ENCODE assay signal across 25 cellular contexts in the genomic region with DNA sequence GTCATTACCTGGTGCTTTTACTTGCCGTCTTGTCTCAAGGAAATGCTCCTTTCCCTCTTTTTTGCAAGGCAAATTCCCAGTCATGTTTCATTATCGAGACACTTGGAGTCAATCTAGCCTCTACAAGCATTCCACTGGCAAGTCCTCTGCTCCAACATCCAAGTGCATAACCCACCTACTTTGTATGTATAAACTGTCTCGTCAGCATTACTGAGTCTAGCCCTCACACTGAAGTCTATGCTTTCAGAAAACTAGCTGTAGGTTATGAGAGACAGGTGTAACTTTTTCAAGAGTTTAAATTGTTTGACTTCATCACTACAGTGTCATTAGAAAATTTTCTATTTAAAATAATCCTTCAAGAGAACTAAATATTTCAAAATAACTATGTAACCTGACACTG.
DNase-seq lines count a peak whose midpoint lies in the region; ATAC-seq, FAIRE-seq and TF ChIP-seq lines count a peak whose summit lies in the region.
"Had no signal": no experiment of that assay in that cellular context is flagged by ENCODE, and none has a peak within 500 bp of the region (broad histone marks: within the 10 kb centered on the region; RNA-seq: fewer than 3 reads in every experiment).

No MANE protein-coding gene starts in this region.

- H3K9me3 ChIP-seq in A549 = no peaks in the 10 kb centered on the region
- H3K9me3 ChIP-seq: BLaER1 treated with 17β-estradiol and CSF1 and Interleukin-3, amounts not matched to agents 10 nM and 100 nM had no signal

- H3K4me3 ChIP-seq in A549 (no peak overlapping the region), bronchial epithelial cell (ENCODE audit: low read depth, low read length) (no peak overlapping the region)
- H3K4me3 ChIP-seq: BLaER1 treated with 17β-estradiol and CSF1 and Interleukin-3, amounts not matched to agents 10 nM and 100 nM; SK-N-MC had no signal

- no peak overlapping the region for H3K4me2 ChIP-seq in A549
- H3K4me2 ChIP-seq: BLaER1 treated with 17β-estradiol and CSF1 and Interleukin-3, amounts not matched to agents 10 nM and 100 nM had no signal

- WGBS in A549 (ENCODE audit: missing lambda C conversion rate) = 94% methylated on average over 3 of the region's 3 CpGs

- H3K4me1 Mint-ChIP-seq in nephron progenitor cell = peaks cover 44% of the 10 kb centered on the region

- no peaks in the 10 kb centered on the region for H3K27me3 Mint-ChIP-seq in nephron progenitor cell (ENCODE audit: low read depth, poor library complexity)
- H3K27me3 Mint-ChIP-seq: CD4-positive, alpha-beta T cell had no signal

- no peak overlapping the region for H3K4me3 Mint-ChIP-seq in nephron progenitor cell
- H3K4me3 Mint-ChIP-seq: CD4-positive, alpha-beta T cell had no signal

- H3K36me3 ChIP-seq in bronchial epithelial cell (ENCODE audit: control insufficient read depth, insufficient read depth, low read length) = no peaks in the 10 kb centered on the region

- H3K9me3 Mint-ChIP-seq in nephron progenitor cell = no peaks in the 10 kb centered on the region
- H3K9me3 Mint-ChIP-seq: CD4-positive, alpha-beta T cell had no signal

- FAIRE-seq in A549 (lab: Jason Lieb, UNC) = no peak
- peak; percentile 70 for FAIRE-seq in bronchial epithelial cell (lab: Jason Lieb, UNC)
- FAIRE-seq: A204.1, RCC 7860 had no signal

- TF ChIP-seq RAD21 in A549 (conservative IDR thresholded peaks at IDR 0.05 in 1 of 2, IDR thresholded peaks at IDR 0.05 in 1 of 2) = no peak

- H3K4me1 ChIP-seq in A549 = 0 out of 3 replicates have a peak, but pooled peaks cover 6% of the 10 kb centered on the region

- ATAC-seq in A549 = no peak
- ATAC-seq in HG03135 (IDR thresholded peaks at IDR 0.05; ENCODE audit: unreplicated experiment) = no peak

- no peaks in the 10 kb centered on the region for H3K27me3 ChIP-seq in bronchial epithelial cell (ENCODE audit: control insufficient read depth, insufficient read depth, low read length)
- H3K27me3 ChIP-seq: BLaER1 treated with 17β-estradiol and CSF1 and Interleukin-3, amounts not matched to agents 10 nM and 100 nM had no signal

- H3K27ac ChIP-seq in A549 = no peak overlapping the region
- H3K27ac ChIP-seq: BLaER1 treated with 17β-estradiol and CSF1 and Interleukin-3, amounts not matched to agents 10 nM and 100 nM; HL-60; SK-N-MC had no signal

- TF ChIP-seq CTCF in A549 (IDR thresholded peaks at IDR 0.05) = no peak
- no peak for TF ChIP-seq CTCF in bronchial epithelial cell (IDR thresholded peaks at IDR 0.05; ENCODE audit: insufficient read depth, low read length, severe bottlenecking)
- no peak for TF ChIP-seq CTCF in nephron progenitor cell (IDR thresholded peaks at IDR 0.05)

- peaks cover 63% of the 10 kb centered on the region for H3K36me3 Mint-ChIP-seq in nephron progenitor cell (ENCODE audit: low read depth)

- H3K27ac Mint-ChIP-seq in nephron progenitor cell = peak overlapping the region; percentile 6
- H3K27ac Mint-ChIP-seq: CD4-positive, alpha-beta T cell had no signal

- no peak for TF ChIP-seq POLR2A in A549 (IDR thresholded peaks at IDR 0.05; ENCODE audit: low read length)

- TF ChIP-seq EP300 in A549 (IDR thresholded peaks at IDR 0.05) = no peak

- POLR2A ChIA-PET in A549 (lab: Yijun Ruan, JAX) = no interaction called here

- DNase-seq in A549 (ENCODE audit: low read depth in 1 of 2, low spot score in 1 of 2) = no peak
- peak; percentile 100 for DNase-seq in NCI-H526 treated with DMSO at 0.1 percent for 48 hours (lab: John Stamatoyannopoulos, UW)
- no peak for DNase-seq in bronchial epithelial cell (ENCODE audit: low read depth)
- DNase-seq in nephron progenitor cell = no peak
- DNase-seq in NCI-H1092 treated with DMSO at 0.1 percent for 48 hours (lab: John Stamatoyannopoulos, UW) = no peak
- DNase-seq in stimulated activated CD8-positive, alpha-beta memory T cell treated with anti-CD3 and anti-CD28 coated beads, Interleukin-4, amount 100 ng/mL, for 48 hours = no peak
- DNase-seq: AML-193; CD4-positive, alpha-beta T cell; GOT3; HCEC 1CT; Kasumi-1; MV-4-11; NCI-H1105 treated with DMSO at 0.1 percent for 48 hours; NCI-H146; NCI-H2029; NCI-H226; NCI-H510A treated with DMSO at 0.1 percent for 48 hours; NCI-H774; SIG-M5 had no signal

- CTCF ChIA-PET in A549 (lab: Yijun Ruan, JAX) = no interaction called here

TF ChIP-seq in A549, 52 proteins besides CTCF, POLR2A, EP300 and RAD21:
- TF ChIP-seq MAFK (IDR thresholded peaks at IDR 0.05; ENCODE audit: partially characterized antibody) = peak; percentile 94
- no peak for TF ChIP-seq NR3C1 (IDR thresholded peaks at IDR 0.05)
- TF ChIP-seq HOXA7 (CRISPR knock-in tag; IDR thresholded peaks at IDR 0.05) = no peak
